Comparison of ENCODE assay signal across 9 cellular contexts in genomic region chr15:71440479-71441071, GRCh38.
A peak's percentile ranks its signal among the peaks of the same experiment; 100 is the strongest.
DNase-seq lines count a peak whose midpoint lies in the region; ATAC-seq, FAIRE-seq and TF ChIP-seq lines count a peak whose summit lies in the region.
"Had no signal": no experiment of that assay in that cellular context is flagged by ENCODE, and none has a peak within 500 bp of the region (broad histone marks: within the 10 kb centered on the region; RNA-seq: fewer than 3 reads in every experiment).

No MANE protein-coding gene starts in this region.

- intact Hi-C loops in CD8-positive, alpha-beta T cell (cut with DNase I, micrococcal nuclease), result loop anchor here (2.0 to 10.0 kb wide), 4 partner anchors 54 to 1966 kb away; no protein-coding TSS in a partner anchor
- intact Hi-C loops in endothelial cell of umbilical vein (cut with micrococcal nuclease), result loop anchor here (1.0 to 5.0 kb wide), 6 partner anchors 145 to 613 kb away; partner anchors contain the start of gene THSD4
- intact Hi-C loops in activated CD4-positive, alpha-beta T cell treated with anti-CD3 and anti-CD28 coated beads for 36 hours (cut with DNase I, micrococcal nuclease), result loop anchor here (1.0 to 10.0 kb wide), 8 partner anchors 54 to 1963 kb away; partner anchors contain the start of gene THSD4 (in 2 of the 2)

- H3K4me1 ChIP-seq in CD8-positive, alpha-beta T cell (ENCODE audit: insufficient read depth, low read length), result no peaks in the 10 kb centered on the region
- H3K4me1 ChIP-seq in OCI-LY3 (ENCODE audit: low read length) (peaks cover 12% of the 10 kb centered on the region), endothelial cell of umbilical vein (ENCODE audit: control insufficient read depth, extremely low read depth, insufficient read depth, low read length) (no peaks in the 10 kb centered on the region)

- peaks cover 2% of the 10 kb centered on the region for H3K9me3 Mint-ChIP-seq in CD8-positive, alpha-beta T cell
- peaks cover 4% of the 10 kb centered on the region for H3K9me3 Mint-ChIP-seq in neural crest cell
- no peaks in the 10 kb centered on the region for H3K9me3 Mint-ChIP-seq in activated CD4-positive, alpha-beta T cell treated with anti-CD3 and anti-CD28 coated beads for 36 hours (ENCODE audit: low read depth)

- H4K20me1 ChIP-seq in OCI-LY3 (ENCODE audit: insufficient read depth, low read length) (no peaks in the 10 kb centered on the region), endothelial cell of umbilical vein (replicated peaks; ENCODE audit: control insufficient read depth, extremely low read depth, insufficient read depth, low read length) (no peaks in the 10 kb centered on the region)

- H3K4me2 ChIP-seq in OCI-LY3 (ENCODE audit: low read length) (no peak overlapping the region), endothelial cell of umbilical vein (ENCODE audit: insufficient read depth, low read length) (no peak overlapping the region)

- H3K36me3 ChIP-seq in CD8-positive, alpha-beta T cell (ENCODE audit: insufficient read depth, low read length), result no peaks in the 10 kb centered on the region
- H3K36me3 ChIP-seq in OCI-LY3 (replicated peaks; ENCODE audit: low read depth, low read length) (no peaks in the 10 kb centered on the region), endothelial cell of umbilical vein (ENCODE audit: control insufficient read depth in 2 of 2, extremely low read depth in 1 of 2, insufficient read depth in 2 of 2, low read length in 2 of 2) (no peaks in the 10 kb centered on the region)

- FAIRE-seq in endothelial cell of umbilical vein (lab: Jason Lieb, UNC), result peak; percentile 73

- no peak overlapping the region for H3K27ac Mint-ChIP-seq in CD8-positive, alpha-beta T cell
- no peak overlapping the region for H3K27ac Mint-ChIP-seq in neural crest cell (ENCODE audit: unreplicated experiment)
- H3K27ac Mint-ChIP-seq in activated CD4-positive, alpha-beta T cell treated with anti-CD3 and anti-CD28 coated beads for 36 hours, result no peak overlapping the region

- H3K27ac ChIP-seq in CD8-positive, alpha-beta T cell (ENCODE audit: low read depth, low read length), result no peak overlapping the region
- H3K27ac ChIP-seq in OCI-LY3 (ENCODE audit: low read length) (no peak overlapping the region), endothelial cell of umbilical vein (ENCODE audit: insufficient read depth, low read depth, low read length) (no peak overlapping the region)
- H3K27ac ChIP-seq: HL-60 had no signal

- no peak for TF ChIP-seq POLR2A in endothelial cell of umbilical vein (IDR thresholded peaks at IDR 0.05; ENCODE audit: low read depth, low read length)

- H3K9me1 ChIP-seq in endothelial cell of umbilical vein (replicated peaks; ENCODE audit: control insufficient read depth, extremely low read depth, insufficient read depth, low read length), result no peaks in the 10 kb centered on the region

- peak; percentile 58 for TF ChIP-seq CTCF in CD8-positive, alpha-beta T cell (IDR thresholded peaks at IDR 0.05)
- peak; percentile 79 for TF ChIP-seq CTCF in OCI-LY3 (IDR thresholded peaks at IDR 0.05; ENCODE audit: low read depth, low read length)
- peak; percentile 19 to 25 for TF ChIP-seq CTCF in endothelial cell of umbilical vein (IDR thresholded peaks at IDR 0.05; ENCODE audit: extremely low read depth in 1 of 2, insufficient read depth in 1 of 2, low read depth in 1 of 2, low read length in 2 of 2)
- TF ChIP-seq CTCF in neural crest cell (conservative IDR thresholded peaks at IDR 0.05), result peak; percentile 79

- no peaks in the 10 kb centered on the region for H3K79me2 ChIP-seq in OCI-LY3 (ENCODE audit: low read length)
- no peaks in the 10 kb centered on the region for H3K79me2 ChIP-seq in endothelial cell of umbilical vein (ENCODE audit: control insufficient read depth, insufficient read depth, low read length)

- no peak for ATAC-seq in CD8-positive, alpha-beta T cell
- ATAC-seq in HG03095 (IDR thresholded peaks at IDR 0.05; ENCODE audit: unreplicated experiment) (no peak), GM21367 (IDR thresholded peaks at IDR 0.05; ENCODE audit: unreplicated experiment) (no peak)
- no peak for ATAC-seq in activated CD4-positive, alpha-beta T cell treated with anti-CD3 and anti-CD28 coated beads for 36 hours

- H2AFZ ChIP-seq in OCI-LY3 (ENCODE audit: low read depth, low read length) (no peak overlapping the region), endothelial cell of umbilical vein (ENCODE audit: low read depth, low read length) (no peak overlapping the region)

- H3K27me3 ChIP-seq in CD8-positive, alpha-beta T cell (ENCODE audit: insufficient read depth, low read length), result no peaks in the 10 kb centered on the region
- H3K27me3 ChIP-seq in OCI-LY3 (ENCODE audit: low read depth, low read length) (peaks cover 19% of the 10 kb centered on the region), endothelial cell of umbilical vein (ENCODE audit: control insufficient read depth in 2 of 2, insufficient read depth in 2 of 2, low read length in 2 of 2) (no peaks in the 10 kb centered on the region)

- no peak overlapping the region for H3K9ac ChIP-seq in OCI-LY3 (ENCODE audit: low read length)
- no peak overlapping the region for H3K9ac ChIP-seq in endothelial cell of umbilical vein (replicated peaks; ENCODE audit: extremely low read depth, insufficient read depth, low read length)

- H3K4me3 ChIP-seq in CD8-positive, alpha-beta T cell (ENCODE audit: low read depth, low read length), result no peak overlapping the region
- no peak overlapping the region for H3K4me3 ChIP-seq in Jurkat, Clone E6-1 (ENCODE audit: low read length)
- H3K4me3 ChIP-seq in OCI-LY3 (ENCODE audit: low read length), result no peak overlapping the region
- no peak overlapping the region for H3K4me3 ChIP-seq in endothelial cell of umbilical vein (replicated peaks in 1 of 3; ENCODE audit: insufficient read depth in 1 of 3, low read depth in 1 of 3, low read length in 3 of 3)

- POLR2A ChIA-PET in CD8-positive, alpha-beta T cell (lab: Charles Lee), result no interaction called here
- POLR2A ChIA-PET in endothelial cell of umbilical vein (lab: Charles Lee), result no interaction called here
- POLR2A ChIA-PET in activated CD4-positive, alpha-beta T cell treated with anti-CD3 and anti-CD28 coated beads for 36 hours (lab: Charles Lee), result interaction anchor here (0.7 kb wide), 1 partner anchor 87 kb away, joined by 3 read pairs; no protein-coding TSS in a partner anchor

- H3K4me3 Mint-ChIP-seq in CD8-positive, alpha-beta T cell, result no peak overlapping the region
- H3K4me3 Mint-ChIP-seq in neural crest cell, result no peak overlapping the region
- no peak overlapping the region for H3K4me3 Mint-ChIP-seq in activated CD4-positive, alpha-beta T cell treated with anti-CD3 and anti-CD28 coated beads for 36 hours

- CTCF ChIA-PET in CD8-positive, alpha-beta T cell (lab: Charles Lee), result interaction anchor here (0.6 to 1.4 kb wide), 3 partner anchors 16 to 600 kb away, joined by 3 to 9 read pairs (median 3); no protein-coding TSS in a partner anchor
- CTCF ChIA-PET in endothelial cell of umbilical vein (lab: Charles Lee), result interaction anchor here (0.6 to 3.0 kb wide), 72 partner anchors 8 to 715 kb away, joined by 3 to 102 read pairs (median 4); partner anchors contain the start of genes LRRC49, THAP10 and THSD4
- CTCF ChIA-PET in activated CD4-positive, alpha-beta T cell treated with anti-CD3 and anti-CD28 coated beads for 36 hours (lab: Charles Lee), result interaction anchor here (0.6 to 1.6 kb wide), 9 partner anchors 9 to 570 kb away, joined by 3 to 18 read pairs (median 4); no protein-coding TSS in a partner anchor

- H3K27me3 Mint-ChIP-seq in CD8-positive, alpha-beta T cell (ENCODE audit: low read depth), result peaks cover 8% of the 10 kb centered on the region
- H3K27me3 Mint-ChIP-seq in neural crest cell (ENCODE audit: low read depth), result peaks cover 9% of the 10 kb centered on the region
- H3K27me3 Mint-ChIP-seq in activated CD4-positive, alpha-beta T cell treated with anti-CD3 and anti-CD28 coated beads for 36 hours, result peaks cover 5% of the 10 kb centered on the region

- H3K36me3 Mint-ChIP-seq in CD8-positive, alpha-beta T cell, result no peaks in the 10 kb centered on the region
- no peaks in the 10 kb centered on the region for H3K36me3 Mint-ChIP-seq in neural crest cell (ENCODE audit: low read depth)
- H3K36me3 Mint-ChIP-seq in activated CD4-positive, alpha-beta T cell treated with anti-CD3 and anti-CD28 coated beads for 36 hours (ENCODE audit: low read depth), result no peaks in the 10 kb centered on the region

- no peaks in the 10 kb centered on the region for H3K4me1 Mint-ChIP-seq in CD8-positive, alpha-beta T cell (ENCODE audit: low read depth)
- H3K4me1 Mint-ChIP-seq in neural crest cell, result no peaks in the 10 kb centered on the region
- no peaks in the 10 kb centered on the region for H3K4me1 Mint-ChIP-seq in activated CD4-positive, alpha-beta T cell treated with anti-CD3 and anti-CD28 coated beads for 36 hours

- no TSS peak for BruUV-seq in endothelial cell of umbilical vein (replicated peaks; lab: Mats Ljungman, UMichigan)

- dilution Hi-C loops in endothelial cell of umbilical vein (cut with MboI; ENCODE audit: extremely low pct_ligation_motif_present, low sequenced_read_pairs), result no loop called here

- H3K9me3 ChIP-seq in CD8-positive, alpha-beta T cell (ENCODE audit: low read length), result no peaks in the 10 kb centered on the region
- H3K9me3 ChIP-seq in OCI-LY3 (ENCODE audit: insufficient read depth, low read length) (no peaks in the 10 kb centered on the region), endothelial cell of umbilical vein (replicated peaks; ENCODE audit: control insufficient read depth, insufficient read depth, low read length) (no peaks in the 10 kb centered on the region)

- DNase-seq in CD8-positive, alpha-beta T cell, result no peak
- DNase-seq in Jurkat, Clone E6-1 (ENCODE audit: low read depth, low spot score), result peak; percentile 55
- peak; percentile 84 for DNase-seq in endothelial cell of umbilical vein (ENCODE audit: low read depth, low spot score)
- DNase-seq in neural crest cell (ENCODE audit: low read depth, low spot score), result no peak
- no peak for DNase-seq in activated CD4-positive, alpha-beta T cell treated with anti-CD3 and anti-CD28 coated beads for 36 hours

TF ChIP-seq in endothelial cell of umbilical vein, 7 proteins besides CTCF, POLR2A, EP300 and RAD21:
- TF ChIP-seq POLR2AphosphoS5 (IDR thresholded peaks at IDR 0.05; ENCODE audit: insufficient read depth, low read depth, low read length) (no peak), MAX (IDR thresholded peaks at IDR 0.05; ENCODE audit: insufficient read depth, insufficient read length) (no peak), JUN (IDR thresholded peaks at IDR 0.05; ENCODE audit: borderline replicate concordance, insufficient read depth, insufficient read length, low read depth) (no peak), FOS (IDR thresholded peaks at IDR 0.05; ENCODE audit: borderline replicate concordance, insufficient read depth, low read length) (no peak)

Comparison
In these comparisons a context has a peak if more than half of its experiments do, and no peak if none do; other contexts are left out.
1. DNase-seq: peak in Jurkat, Clone E6-1 (single experiment) and endothelial cell of umbilical vein (single experiment); none in CD8-positive, alpha-beta T cell (0 of 7), neural crest cell (single experiment) and activated CD4-positive, alpha-beta T cell treated with anti-CD3 and anti-CD28 coated beads for 36 hours (single experiment).
2. CTCF ChIP-seq: peak in every context shown above with its lines; median percentile 79 in OCI-LY3; 79 in neural crest cell; 58 in CD8-positive, alpha-beta T cell; 22 in endothelial cell of umbilical vein.